8 cellular contexts compared by ENCODE assay signal in genomic region chr6:158474961-158475343, GRCh38.
DNase-seq lines count a peak whose midpoint lies in the region; ATAC-seq, FAIRE-seq and TF ChIP-seq lines count a peak whose summit lies in the region.
"Had no signal": no experiment of that assay in that cellular context is flagged by ENCODE, and none has a peak within 500 bp of the region (broad histone marks: within the 10 kb centered on the region; RNA-seq: fewer than 3 reads in every experiment).

No MANE protein-coding gene starts in this region.

- POLR2A ChIA-PET in K562 (lab: Yijun Ruan, JAX), result interaction anchor here (0.6 kb wide), 2 partner anchors 29 to 107 kb away, joined by 3 to 5 read pairs; no protein-coding TSS in a partner anchor

- TF ChIP-seq POLR2A in K562 (conservative IDR thresholded peaks at IDR 0.05) (no peak), sigmoid colon (IDR thresholded peaks at IDR 0.05) (no peak)

- H3K4me1 ChIP-seq in K562 (replicated peaks in 1 of 2; ENCODE audit: control insufficient read depth in 2 of 2, insufficient read depth in 2 of 2, low read length in 2 of 2), result peaks cover 3 to 15% of the 10 kb centered on the region in 2 experiments; a peak in 4 of 5 replicates
- peaks cover 26% of the 10 kb centered on the region for H3K4me1 ChIP-seq in skeletal muscle satellite cell (ENCODE audit: control insufficient read depth, insufficient read depth, low read length)
- H3K4me1 ChIP-seq in sigmoid colon, result peaks cover 0 to 9% (median 0%) of the 10 kb centered on the region in 4 donors

- no TSS peak for BruUV-seq in K562 (replicated peaks; lab: Mats Ljungman, UMichigan)

- H3K4me3 ChIP-seq in K562, result no peak overlapping the region
- peak overlapping the region; percentile 42 for H3K4me3 ChIP-seq in skeletal muscle satellite cell (ENCODE audit: low read length)
- H3K4me3 ChIP-seq in sigmoid colon, result no peak overlapping the region
- H3K4me3 ChIP-seq: HAP-1 had no signal

- H3K27ac ChIP-seq in K562 (ENCODE audit: extremely low read depth, low read depth, low read length) (no peak overlapping the region), sigmoid colon (no peak overlapping the region)

- H3K36me3 ChIP-seq in K562 (ENCODE audit: control insufficient read depth, insufficient read depth, low read length) (peaks cover 13% of the 10 kb centered on the region; the same call in 2 of the 3 replicates), skeletal muscle satellite cell (ENCODE audit: insufficient read depth, low read length) (peaks cover 3% of the 10 kb centered on the region), sigmoid colon (peaks cover 0 to 5% (median 4%) of the 10 kb centered on the region in 4 donors)

- peak; percentile 7 for ATAC-seq in GM19023 (IDR thresholded peaks at IDR 0.05; ENCODE audit: unreplicated experiment)
- no peak; the same call in 1 of the 3 replicates for ATAC-seq in K562

- H2AFZ ChIP-seq in K562 (ENCODE audit: low read depth, low read length), result no peak overlapping the region

- no peak for TF ChIP-seq CTCF in K562 (IDR thresholded peaks at IDR 0.05 in 2 of 3, conservative IDR thresholded peaks at IDR 0.05 in 1 of 3; ENCODE audit: insufficient read depth in 2 of 3, low read depth in 1 of 3, low read length in 3 of 3)
- TF ChIP-seq CTCF in sigmoid colon (IDR thresholded peaks at IDR 0.05), result no peak

- CTCF ChIA-PET in K562 (lab: Yijun Ruan, JAX; ENCODE audit: low intra/inter-chr PET ratio), result no interaction called here

- in situ Hi-C loops in K562 (cut with MboI), result no loop called here

- intact Hi-C loops in K562 (cut with micrococcal nuclease), result no loop called here
- intact Hi-C loops in sigmoid colon (cut with DNase I), result no loop called here

- no peak overlapping the region for H3K4me2 ChIP-seq in K562 (ENCODE audit: insufficient read depth, low read length)
- peak overlapping the region; percentile 70 for H3K4me2 ChIP-seq in skeletal muscle satellite cell (ENCODE audit: low read length)

- H3K27me3 ChIP-seq in K562 (ENCODE audit: control insufficient read depth in 2 of 2, insufficient read depth in 2 of 2, low read length in 2 of 2) (no peaks in the 10 kb centered on the region), skeletal muscle satellite cell (ENCODE audit: control insufficient read depth, insufficient read depth, low read length) (no peaks in the 10 kb centered on the region), sigmoid colon (no peaks in the 10 kb centered on the region)

- no peak for FAIRE-seq in K562 (lab: Jason Lieb, UNC)

- H3K79me2 ChIP-seq in K562 (ENCODE audit: control insufficient read depth, insufficient read depth, low read length), result no peaks in the 10 kb centered on the region

- H3K9me3 ChIP-seq in K562 (replicated peaks; ENCODE audit: control insufficient read depth, insufficient read depth, low read depth, low read length) (no peaks in the 10 kb centered on the region), skeletal muscle satellite cell (replicated peaks; ENCODE audit: low read length) (no peaks in the 10 kb centered on the region), sigmoid colon (no peaks in the 10 kb centered on the region)
- H3K9me3 ChIP-seq: HAP-1 had no signal

- no peak for TF ChIP-seq RAD21 in K562 (CRISPR knock-in tag; conservative IDR thresholded peaks at IDR 0.05 in 1 of 2, IDR thresholded peaks at IDR 0.05 in 1 of 2)

- H3K9me1 ChIP-seq in K562 (ENCODE audit: control insufficient read depth, insufficient read depth, low read length), result peaks cover 3% of the 10 kb centered on the region

- TF ChIP-seq EP300 in K562 (IDR thresholded peaks at IDR 0.05; ENCODE audit: low read length), result no peak
- TF ChIP-seq EP300 in sigmoid colon (IDR thresholded peaks at IDR 0.05), result no peak

- no peaks in the 10 kb centered on the region for H4K20me1 ChIP-seq in K562 (replicated peaks; ENCODE audit: control insufficient read depth, insufficient read depth, low read length)

- no peak overlapping the region for H3K9ac ChIP-seq in K562 (ENCODE audit: insufficient read depth in 1 of 2, low read depth in 2 of 2, low read length in 2 of 2)
- H3K9ac ChIP-seq in skeletal muscle satellite cell (ENCODE audit: low read depth, low read length), result peak overlapping the region; percentile 67

- 75% methylated on average over 5 of the region's 5 CpGs for WGBS in K562 (ENCODE audit: insufficient coverage, low coverage, missing lambda C conversion rate)
- 19 to 67% methylated on average over 5 of the region's 5 CpGs for WGBS in sigmoid colon, 2 donors

- DNase-seq in HT1080 (ENCODE audit: low read depth) (peak; percentile 53), K562 (ENCODE audit: extremely low read depth in 1 of 4, low spot score in 3 of 4) (no peak), sigmoid colon (no peak), hypothalamus (lab: John Stamatoyannopoulos, UW) (no peak)
- no peak for DNase-seq in activated CD4-positive, alpha-beta T cell treated with anti-CD3 and anti-CD28 coated beads for 48 hours

TF ChIP-seq in K562, 482 proteins besides CTCF, POLR2A, EP300 and RAD21:
- 0 out of 2 replicates have a peak, but pooled peaks have one; percentile 36 for TF ChIP-seq GABPB1 (CRISPR knock-in tag; IDR thresholded peaks at IDR 0.05)
- TF ChIP-seq XRCC3 (IDR thresholded peaks at IDR 0.05), result no peak
